10 cellular contexts compared by ENCODE assay signal in the genomic region with DNA sequence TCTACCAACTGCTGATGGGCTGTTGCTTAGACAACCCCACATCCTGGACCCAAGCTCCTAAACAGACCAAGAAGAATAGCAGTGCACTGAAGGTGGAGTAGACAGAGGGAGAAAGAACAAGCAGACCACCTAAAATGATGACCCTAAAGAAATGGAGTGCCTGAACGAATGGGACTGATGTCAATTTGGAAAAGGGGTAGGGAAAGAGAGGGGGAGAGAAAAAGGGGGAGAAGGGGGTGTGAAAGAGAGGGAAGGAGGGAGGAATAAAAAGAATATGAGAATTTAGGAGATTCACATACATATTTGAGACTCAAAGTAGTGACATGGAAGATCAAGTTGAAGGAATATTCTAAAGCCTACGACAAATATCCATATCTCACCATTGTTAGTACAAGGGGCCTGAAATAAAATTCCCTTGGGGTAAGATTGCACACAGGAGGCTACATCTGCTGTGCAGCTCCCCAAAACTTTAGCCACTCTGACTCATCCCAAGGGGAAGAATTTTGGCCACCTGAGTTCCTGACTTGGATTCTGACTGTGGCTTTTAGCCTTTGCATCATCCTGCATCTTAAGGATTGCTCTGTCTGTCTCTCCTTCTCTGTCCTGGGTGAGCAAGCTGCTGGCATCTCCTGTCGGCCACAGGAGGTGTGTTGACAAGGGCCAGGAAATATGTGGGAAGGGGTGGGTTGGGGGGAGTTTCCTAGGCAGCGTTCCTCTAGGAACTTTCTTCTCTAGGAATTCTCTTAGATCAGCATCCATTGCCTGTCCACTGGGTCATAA.
DNase-seq lines count a peak whose midpoint lies in the region; TF ChIP-seq lines count a peak whose summit lies in the region.
"Had no signal": no experiment of that assay in that cellular context is flagged by ENCODE, and none has a peak within 500 bp of the region (broad histone marks: within the 10 kb centered on the region; RNA-seq: fewer than 3 reads in every experiment).

No MANE protein-coding gene starts in this region.

- H3K27me3 ChIP-seq in smooth muscle cell (ENCODE audit: low read depth): no peaks in the 10 kb centered on the region
- H3K27me3 ChIP-seq in colonic mucosa: no peaks in the 10 kb centered on the region

- DNase-seq in GM03348 (ENCODE audit: low spot score) (peak; percentile 27), SK-MEL-5 (ENCODE audit: low read depth, low spot score) (peak; percentile 16), fibroblast of peridontal ligament (ENCODE audit: extremely low read depth) (peak; percentile 35), smooth muscle cell (lab: John Stamatoyannopoulos, UW; ENCODE audit: unreplicated experiment) (no peak), colonic mucosa (no peak), cerebellar nuclear complex (lab: John Stamatoyannopoulos, UW) (no peak), NCI-H187 treated with DMSO at 0.1 percent for 48 hours (lab: John Stamatoyannopoulos, UW) (no peak)
- DNase-seq: effector CD8-positive, alpha-beta T cell had no signal

- H3K4me3 ChIP-seq in smooth muscle cell (no peak overlapping the region), colonic mucosa (no peak overlapping the region)
- H3K4me3 ChIP-seq: thoracic aorta had no signal

- H3K4me1 ChIP-seq in smooth muscle cell (ENCODE audit: low read depth) (no peaks in the 10 kb centered on the region), colonic mucosa (no peaks in the 10 kb centered on the region)

- H2AFZ ChIP-seq in smooth muscle cell (ENCODE audit: low read depth): no peak overlapping the region

- H3K27ac ChIP-seq in smooth muscle cell (ENCODE audit: low read depth) (peak overlapping the region; percentile 69), colonic mucosa (no peak overlapping the region)
- H3K27ac ChIP-seq: thoracic aorta, VCaP had no signal

- H3K36me3 ChIP-seq in smooth muscle cell (ENCODE audit: low read depth) (no peaks in the 10 kb centered on the region), colonic mucosa (no peaks in the 10 kb centered on the region)
- H3K36me3 ChIP-seq: thoracic aorta had no signal

- WGBS in smooth muscle cell (ENCODE audit: low lambda C conversion rate): 62% methylated on average over 4 of the region's 4 CpGs

- H3F3A ChIP-seq in smooth muscle cell (ENCODE audit: low read depth): no peaks in the 10 kb centered on the region

- no peaks in the 10 kb centered on the region for H3K79me2 ChIP-seq in smooth muscle cell (ENCODE audit: low read depth)

- intact Hi-C loops in colonic mucosa (cut with DNase I): no loop called here

- H3K9me3 ChIP-seq in smooth muscle cell (replicated peaks; ENCODE audit: low read depth): no peaks in the 10 kb centered on the region
- H3K9me3 ChIP-seq in colonic mucosa: no peaks in the 10 kb centered on the region
- H3K9me3 ChIP-seq: thoracic aorta had no signal

- peak overlapping the region; percentile 25 for H3K9ac ChIP-seq in smooth muscle cell (ENCODE audit: low read depth)
- H3K9ac ChIP-seq in colonic mucosa (ENCODE audit: low read depth in 2 of 2, low read length in 2 of 2): no peak overlapping the region

- in situ Hi-C loops in SK-MEL-5 (cut with HindIII; ENCODE audit: low pct_unique_long_range_greater_than_20kb, low sequenced_read_pairs): no loop called here

- H4K20me1 ChIP-seq in smooth muscle cell (ENCODE audit: low read depth): no peaks in the 10 kb centered on the region

- no peak overlapping the region for H3K4me2 ChIP-seq in smooth muscle cell

- peak; percentile 0 for TF ChIP-seq CTCF in smooth muscle cell (IDR thresholded peaks at IDR 0.05; ENCODE audit: borderline replicate concordance, insufficient read depth, poor library complexity, severe bottlenecking)
- no peak for TF ChIP-seq CTCF in colonic mucosa (IDR thresholded peaks at IDR 0.05)

Comparison
In these comparisons a context has a peak if more than half of its experiments do, and no peak if none do; other contexts are left out.
1. DNase-seq: peak in GM03348 (single experiment), SK-MEL-5 (single experiment) and fibroblast of peridontal ligament (single experiment); none in smooth muscle cell (single experiment), colonic mucosa (single experiment), cerebellar nuclear complex (0 of 2) and NCI-H187 treated with DMSO at 0.1 percent for 48 hours (single experiment).